ENCODE assay signal across 8 cellular contexts in genomic region chr3:16286161-16286560, GRCh38. TPM values are rescaled to one million over a fixed set of nuclear protein-coding genes. Genes with fewer than 3 reads are reported as not detected.
DNase-seq lines count a peak whose midpoint lies in the region; ATAC-seq, FAIRE-seq and TF ChIP-seq lines count a peak whose summit lies in the region.

No MANE protein-coding gene starts in this region.

- H3K27me3 Mint-ChIP-seq in activated T-cell treated with anti-CD3 and anti-CD28 coated beads, Interleukin-2, amount 50 U/mL, for 24 hours = no peaks in the 10 kb centered on the region

- intact Hi-C loops in adrenal gland (cut with DNase I) = loop anchor here in 1 of 2 donors (5.0 kb wide), 1 partner anchor 266 kb away; no protein-coding TSS in a partner anchor

- no peaks in the 10 kb centered on the region for H3K36me3 ChIP-seq in adrenal gland (replicated peaks in 1 of 2)

- H3K27me3 ChIP-seq in adrenal gland = no peaks in the 10 kb centered on the region

- TF ChIP-seq POLR2A in adrenal gland (IDR thresholded peaks at IDR 0.05) = no peak

- no peak for FAIRE-seq in D721Med (lab: Jason Lieb, UNC)

- peak; percentile 60 for DNase-seq in activated T-cell treated with anti-CD3 and anti-CD28 coated beads, Interleukin-2, amount 50 U/mL, for 24 hours
- DNase-seq in D721Med (ENCODE audit: insufficient read length, low spot score) (no peak), COR-L47 (lab: John Stamatoyannopoulos, UW) (no peak), adrenal gland (no peak), COLO829 (ENCODE audit: low spot score) (no peak)

- peaks cover 85% of the 10 kb centered on the region for H3K4me1 Mint-ChIP-seq in activated T-cell treated with anti-CD3 and anti-CD28 coated beads, Interleukin-2, amount 50 U/mL, for 24 hours (ENCODE audit: low read depth)

- H3K4me3 ChIP-seq in skin epidermis (peak overlapping the region; percentile 2 to 27 (median 17)), adrenal gland (no peak overlapping the region)

- no peaks in the 10 kb centered on the region for H3K9me3 ChIP-seq in adrenal gland (replicated peaks in 1 of 3)

- H3K36me3 Mint-ChIP-seq in activated T-cell treated with anti-CD3 and anti-CD28 coated beads, Interleukin-2, amount 50 U/mL, for 24 hours (ENCODE audit: low read depth) = peaks cover 82% of the 10 kb centered on the region

- H3K27ac ChIP-seq in skin epidermis (peak overlapping the region in 17 of 21 experiments; percentile 6 to 90 (median 51)), adrenal gland (no peak overlapping the region)

- no peaks in the 10 kb centered on the region for H3K9me3 Mint-ChIP-seq in activated T-cell treated with anti-CD3 and anti-CD28 coated beads, Interleukin-2, amount 50 U/mL, for 24 hours

- H3K4me3 Mint-ChIP-seq in activated T-cell treated with anti-CD3 and anti-CD28 coated beads, Interleukin-2, amount 50 U/mL, for 24 hours = peak overlapping the region; percentile 81

- ATAC-seq in GM18520 (IDR thresholded peaks at IDR 0.05; ENCODE audit: unreplicated experiment) (peak; percentile 64), HG03095 (IDR thresholded peaks at IDR 0.05; ENCODE audit: unreplicated experiment) (peak; percentile 58)

- TF ChIP-seq CTCF in D721Med (IDR thresholded peaks at IDR 0.05; ENCODE audit: insufficient read depth, missing control alignments) (no peak), adrenal gland (IDR thresholded peaks at IDR 0.05) (no peak)

- 73 to 96% (median 84%) methylated on average over 3 of the region's 3 CpGs for WGBS in adrenal gland, 4 donors

- peak overlapping the region; percentile 95 for H3K27ac Mint-ChIP-seq in activated T-cell treated with anti-CD3 and anti-CD28 coated beads, Interleukin-2, amount 50 U/mL, for 24 hours

- peaks cover 0 to 5% of the 10 kb centered on the region in 2 donors for H3K4me1 ChIP-seq in adrenal gland (replicated peaks in 1 of 2)

RNA-seq across cellular contexts. Expression of gene OXNAD1, which starts 21.1 kb away (rescaled TPM):
- 10 to 100 TPM in 5 of 8 donors, 1 to 10 TPM in 3; 6.5 to 22.2 (median 11.2) TPM for total RNA-seq in adrenal gland
- 10 to 100 TPM in 1 of 3 donors, 1 to 10 TPM in 2; 3.6 to 14.8 (median 6.1) TPM for polyA plus RNA-seq in adrenal gland

RNA-seq across cellular contexts. Expression of gene DPH3, which starts 21.4 kb away (rescaled TPM):
- 10 to 100 TPM; 12.9 to 39.7 (median 19.1) TPM for total RNA-seq in adrenal gland
- 10 to 100 TPM in 1 of 3 donors, 1 to 10 TPM in 2; 6.6 to 42.7 (median 9.4) TPM for polyA plus RNA-seq in adrenal gland

Comparison
In these comparisons a context has a peak if more than half of its experiments do, and no peak if none do; other contexts are left out.
1. H3K27ac ChIP-seq: peak in skin epidermis (17 of 21); none in adrenal gland (0 of 5).
2. H3K4me3 ChIP-seq: peak in skin epidermis (7 of 7); none in adrenal gland (0 of 4).